In genomic region chr1:181969902-181970301, GRCh38 we compare ENCODE assay signal across 1 cellular context.
A peak's percentile ranks its signal among the peaks of the same experiment; 100 is the strongest.
TF ChIP-seq lines count a peak whose summit lies in the region.

No MANE protein-coding gene starts in this region.

TF ChIP-seq in H1, 55 proteins besides CTCF, POLR2A, EP300 and RAD21 (continued from another document):
- TF ChIP-seq ATF3 (IDR thresholded peaks at IDR 0.05; ENCODE audit: insufficient read depth, low read depth, low read length) = no peak
- TF ChIP-seq HDAC6 (IDR thresholded peaks at IDR 0.05; ENCODE audit: low read depth, low read length) = no peak
- TF ChIP-seq NANOG (IDR thresholded peaks at IDR 0.05; ENCODE audit: insufficient read depth, low read depth, low read length, poor library complexity, severe bottlenecking) = peak; percentile 94
- TF ChIP-seq SIX5 (IDR thresholded peaks at IDR 0.05; ENCODE audit: low read depth, low read length) = no peak
- TF ChIP-seq RNF2 (IDR thresholded peaks at IDR 0.05; ENCODE audit: borderline replicate concordance, low read depth, low read length, missing control alignments, poor library complexity, severe bottlenecking) = no peak
- no peak for TF ChIP-seq SIRT6 (IDR thresholded peaks at IDR 0.05; ENCODE audit: low read length)
- no peak for TF ChIP-seq KDM4A (IDR thresholded peaks at IDR 0.05; ENCODE audit: low read depth, low read length, severe bottlenecking)
- no peak for TF ChIP-seq SIN3A (conservative IDR thresholded peaks at IDR 0.05 in 1 of 2, IDR thresholded peaks at IDR 0.05 in 1 of 2; ENCODE audit: low read depth in 1 of 2, low read length in 2 of 2)
- no peak for TF ChIP-seq ATF2 (IDR thresholded peaks at IDR 0.05; ENCODE audit: low read length)
- 0 out of 2 replicates have a peak, but pooled peaks have one; percentile 38 for TF ChIP-seq POU5F1 (IDR thresholded peaks at IDR 0.05; ENCODE audit: low read depth, low read length)
- TF ChIP-seq BACH1 (IDR thresholded peaks at IDR 0.05; ENCODE audit: low read length) = no peak
- no peak; the same call in 1 of the 2 replicates for TF ChIP-seq E2F6 (IDR thresholded peaks at IDR 0.05)
- TF ChIP-seq TAF1 (IDR thresholded peaks at IDR 0.05; ENCODE audit: low read depth, low read length) = no peak
- TF ChIP-seq CHD7 (IDR thresholded peaks at IDR 0.05; ENCODE audit: insufficient replicate concordance, low read length) = peak; percentile 79
- no peak for TF ChIP-seq EZH2 (IDR thresholded peaks at IDR 0.05; ENCODE audit: low read depth, low read length, severe bottlenecking)
- TF ChIP-seq CHD1 (IDR thresholded peaks at IDR 0.05; ENCODE audit: low read depth, low read length) = no peak
- TF ChIP-seq EGR1 (IDR thresholded peaks at IDR 0.05; ENCODE audit: borderline replicate concordance, low read depth, low read length) = no peak
- no peak for TF ChIP-seq CTBP2 (IDR thresholded peaks at IDR 0.05; ENCODE audit: borderline replicate concordance, insufficient read depth, insufficient read length, low read length)
- no peak for TF ChIP-seq FOSL1 (IDR thresholded peaks at IDR 0.05; ENCODE audit: insufficient read depth, low read depth, low read length)
- no peak for TF ChIP-seq CBX8 (IDR thresholded peaks at IDR 0.05; ENCODE audit: borderline replicate concordance, low read depth, low read length)
- TF ChIP-seq SAP30 (IDR thresholded peaks at IDR 0.05; ENCODE audit: insufficient read depth, insufficient replicate concordance, low read length) = no peak
- TF ChIP-seq TAF7 (optimal IDR thresholded peaks at IDR 0.05; ENCODE audit: borderline replicate concordance, low read depth, low read length) = no peak
- no peak for TF ChIP-seq JUND (IDR thresholded peaks at IDR 0.05; ENCODE audit: low read length)
- TF ChIP-seq JUN (IDR thresholded peaks at IDR 0.05; ENCODE audit: low read depth, low read length) = no peak
- peak; percentile 55 to 71 for TF ChIP-seq BCL11A (IDR thresholded peaks at IDR 0.05; ENCODE audit: low read depth in 2 of 2, low read length in 2 of 2)
- TF ChIP-seq CREB1 (IDR thresholded peaks at IDR 0.05) = no peak
- no peak for TF ChIP-seq MAFK (IDR thresholded peaks at IDR 0.05; ENCODE audit: low read depth, low read length)
- TF ChIP-seq KDM1A (IDR thresholded peaks at IDR 0.05; ENCODE audit: borderline replicate concordance, low read length) = no peak
- no peak for TF ChIP-seq SRF (IDR thresholded peaks at IDR 0.05; ENCODE audit: low read depth, low read length)
- no peak for TF ChIP-seq TBP (IDR thresholded peaks at IDR 0.05; ENCODE audit: low read depth, low read length)
- TF ChIP-seq CEBPB (IDR thresholded peaks at IDR 0.05; ENCODE audit: low read depth, low read length) = no peak
- no peak for TF ChIP-seq RXRA (IDR thresholded peaks at IDR 0.05; ENCODE audit: insufficient read depth, low read depth, low read length)
- no peak for TF ChIP-seq RFX5 (IDR thresholded peaks at IDR 0.05; ENCODE audit: borderline replicate concordance, low read depth, low read length)
- no peak for TF ChIP-seq SP4 (IDR thresholded peaks at IDR 0.05; ENCODE audit: low read length)
- TF ChIP-seq KDM5A (IDR thresholded peaks at IDR 0.05; ENCODE audit: low read length) = no peak
- TF ChIP-seq GABPA (IDR thresholded peaks at IDR 0.05; ENCODE audit: borderline replicate concordance, insufficient read depth, low read length) = no peak
- peak; percentile 88 for TF ChIP-seq SP1 (IDR thresholded peaks at IDR 0.05; ENCODE audit: low read depth, low read length)
- no peak for TF ChIP-seq RBBP5 (IDR thresholded peaks at IDR 0.05; ENCODE audit: borderline replicate concordance, low read depth, low read length)
- no peak for TF ChIP-seq ZNF274 (IDR thresholded peaks at IDR 0.05; ENCODE audit: borderline replicate concordance, extremely low read depth, low read length)
- TF ChIP-seq SUZ12 (IDR thresholded peaks at IDR 0.05; ENCODE audit: low read length) = no peak
- TF ChIP-seq USF2 (IDR thresholded peaks at IDR 0.05; ENCODE audit: low read length) = no peak
- TF ChIP-seq GTF2F1 (IDR thresholded peaks at IDR 0.05; ENCODE audit: borderline replicate concordance, low read depth, low read length) = no peak
- no peak for TF ChIP-seq SP2 (IDR thresholded peaks at IDR 0.05; ENCODE audit: low read length)
- no peak for TF ChIP-seq POLR2AphosphoS5 (IDR thresholded peaks at IDR 0.05; ENCODE audit: low read depth, low read length)
- no peak for TF ChIP-seq TEAD4 (IDR thresholded peaks at IDR 0.05; ENCODE audit: low read depth, low read length)
